ENCODE assay signal across 8 cellular contexts in genomic region chr6:2877057-2877882, GRCh38. TPM values are rescaled to one million over a fixed set of nuclear protein-coding genes. Genes with fewer than 3 reads are reported as not detected.
DNase-seq lines count a peak whose midpoint lies in the region; TF ChIP-seq lines count a peak whose summit lies in the region.

No MANE protein-coding gene starts in this region.

- H3K4me3 ChIP-seq in esophagus (ENCODE audit: low read depth in 1 of 2, low read length in 2 of 2): no peak overlapping the region
- peak overlapping the region; percentile 56 for H3K4me3 ChIP-seq in osteoblast (ENCODE audit: insufficient read depth, low read length)

- H3K9me3 ChIP-seq in esophagus (ENCODE audit: control insufficient read depth in 2 of 2, insufficient read depth in 1 of 2, low read depth in 1 of 2, low read length in 1 of 2) (no peaks in the 10 kb centered on the region), osteoblast (ENCODE audit: low read depth, low read length) (no peaks in the 10 kb centered on the region)

- peaks cover 44% of the 10 kb centered on the region for H3K4me1 Mint-ChIP-seq in Calu3 (ENCODE audit: low read depth, unreplicated experiment)

- H3K27me3 Mint-ChIP-seq in Calu3 (ENCODE audit: unreplicated experiment): no peaks in the 10 kb centered on the region

- no peaks in the 10 kb centered on the region for H3K9me3 Mint-ChIP-seq in Calu3 (ENCODE audit: low read depth, unreplicated experiment)

- H2AFZ ChIP-seq in osteoblast (ENCODE audit: low read length): peak overlapping the region; percentile 81

- no peaks in the 10 kb centered on the region for H4K20me1 ChIP-seq in osteoblast (ENCODE audit: insufficient read depth, low read length)

- intact Hi-C loops in Calu3 (cut with micrococcal nuclease; ENCODE audit: unreplicated experiment): no loop called here

- H3K4me1 ChIP-seq in esophagus (ENCODE audit: control insufficient read depth in 2 of 2, insufficient read depth in 2 of 2, low read length in 1 of 2) (peaks cover 0 to 19% of the 10 kb centered on the region in 2 donors), osteoblast (ENCODE audit: insufficient read depth, low read length) (peaks cover 15% of the 10 kb centered on the region)

- H3K79me2 ChIP-seq in osteoblast (ENCODE audit: insufficient read depth, low read length): no peaks in the 10 kb centered on the region

- TF ChIP-seq CTCF in Calu3 (IDR thresholded peaks at IDR 0.05; ENCODE audit: unreplicated experiment) (no peak), osteoblast (IDR thresholded peaks at IDR 0.05; ENCODE audit: extremely low read depth, low read depth, low read length) (no peak)

- H3K27ac Mint-ChIP-seq in Calu3 (ENCODE audit: unreplicated experiment): peak overlapping the region; percentile 87

- no peaks in the 10 kb centered on the region for H3K36me3 ChIP-seq in esophagus (ENCODE audit: control insufficient read depth in 2 of 2, insufficient read depth in 2 of 2, low read length in 1 of 2)
- H3K36me3 ChIP-seq in osteoblast (ENCODE audit: insufficient read depth, low read length): no peaks in the 10 kb centered on the region

- CTCF ChIA-PET in Calu3 (lab: Charles Lee): interaction anchor here (0.6 to 3.1 kb wide), 5 partner anchors 11 to 636 kb away, joined by 4 to 11 read pairs (median 4); no protein-coding TSS in a partner anchor

- BruUV-seq in Calu3 (replicated peaks; lab: Mats Ljungman, UMichigan): no TSS peak

- H3K4me3 Mint-ChIP-seq in Calu3 (ENCODE audit: low read depth, unreplicated experiment): peak overlapping the region; percentile 69

- H3K27ac ChIP-seq in esophagus (ENCODE audit: low read depth in 2 of 2, low read length in 1 of 2) (peak overlapping the region; percentile 95 to 98), osteoblast (ENCODE audit: low read depth, low read length) (peak overlapping the region; percentile 67)

- peak overlapping the region; percentile 72 for H3K4me2 ChIP-seq in osteoblast (ENCODE audit: insufficient read depth, low read length)

- no peak for DNase-seq in Calu3
- DNase-seq in RKO (ENCODE audit: low spot score): peak; percentile 17
- no peak for DNase-seq in osteoblast (ENCODE audit: insufficient read length, low spot score, missing footprints)
- no peak for DNase-seq in NCI-H2227 (lab: John Stamatoyannopoulos, UW; ENCODE audit: unreplicated experiment)
- DNase-seq in anterior cingulate cortex (lab: John Stamatoyannopoulos, UW): no peak
- no peak for DNase-seq in NK-92 (lab: John Stamatoyannopoulos, UW; ENCODE audit: unreplicated experiment)
- DNase-seq in NCI-H2029 (lab: John Stamatoyannopoulos, UW): no peak

- peaks cover 19% of the 10 kb centered on the region for H3K36me3 Mint-ChIP-seq in Calu3 (ENCODE audit: insufficient read depth, unreplicated experiment)

- no peaks in the 10 kb centered on the region for H3K27me3 ChIP-seq in esophagus (ENCODE audit: control insufficient read depth in 1 of 2, insufficient read depth in 2 of 2, low read length in 2 of 2)
- H3K27me3 ChIP-seq in osteoblast (ENCODE audit: insufficient read depth, low read length): peaks cover 14% of the 10 kb centered on the region

- 76 to 77% methylated on average over 13 of the region's 13 CpGs for WGBS in esophagus, 2 donors

RNA-seq across cellular contexts. Expression of gene SERPINB9, which starts 25.8 kb away (rescaled TPM):
- total RNA-seq in Calu3 (2022) (17.2 and 22.9 TPM in 2 replicates), osteoblast (4.4 and 6.2 TPM in 2 replicates)
- polyA plus RNA-seq in esophagus: 1 to 10 TPM; 1.7 to 4.3 TPM

RNA-seq across cellular contexts. Expression of gene SERPINB1, which starts 35.6 kb away (rescaled TPM):
- total RNA-seq in Calu3 (2022) (56.3 and 78.5 TPM in 2 replicates), osteoblast (32.6 and 53.0 TPM in 2 replicates)
- polyA plus RNA-seq in esophagus: 100 to 1,000 TPM; 302 to 549 TPM
